ENCODE assay signal across 3 cellular contexts in genomic region chr1:157548081-157548480, GRCh38.
TF ChIP-seq lines count a peak whose summit lies in the region.

No MANE protein-coding gene starts in this region.

TF ChIP-seq in A549, 52 proteins besides CTCF, POLR2A, EP300 and RAD21:
- peak; percentile 63 for TF ChIP-seq MAFK (IDR thresholded peaks at IDR 0.05; ENCODE audit: partially characterized antibody)

TF ChIP-seq in IMR-90, 13 proteins besides CTCF, POLR2A, EP300 and RAD21:
- peak; percentile 26; the same call in 1 of the 2 replicates for TF ChIP-seq MAFK (IDR thresholded peaks at IDR 0.05; ENCODE audit: low read depth, low read length)
TF ChIP-seq in IMR-90: peak in this region for 1; not testable (repeated sequence) for 12.

TF ChIP-seq in HepG2, 621 proteins besides CTCF, POLR2A, EP300 and RAD21:
- TF ChIP-seq MAFF (IDR thresholded peaks at IDR 0.05; ENCODE audit: low read depth, low read length): peak; percentile 16; the same call in 1 of the 2 replicates
- TF ChIP-seq MAFK (conservative IDR thresholded peaks at IDR 0.05 in 1 of 2, IDR thresholded peaks at IDR 0.05 in 1 of 2; ENCODE audit: low read length in 2 of 2): peak in 1 of 2 experiments; percentile 62; a peak in 2 of 4 replicates
